In the genomic region with DNA sequence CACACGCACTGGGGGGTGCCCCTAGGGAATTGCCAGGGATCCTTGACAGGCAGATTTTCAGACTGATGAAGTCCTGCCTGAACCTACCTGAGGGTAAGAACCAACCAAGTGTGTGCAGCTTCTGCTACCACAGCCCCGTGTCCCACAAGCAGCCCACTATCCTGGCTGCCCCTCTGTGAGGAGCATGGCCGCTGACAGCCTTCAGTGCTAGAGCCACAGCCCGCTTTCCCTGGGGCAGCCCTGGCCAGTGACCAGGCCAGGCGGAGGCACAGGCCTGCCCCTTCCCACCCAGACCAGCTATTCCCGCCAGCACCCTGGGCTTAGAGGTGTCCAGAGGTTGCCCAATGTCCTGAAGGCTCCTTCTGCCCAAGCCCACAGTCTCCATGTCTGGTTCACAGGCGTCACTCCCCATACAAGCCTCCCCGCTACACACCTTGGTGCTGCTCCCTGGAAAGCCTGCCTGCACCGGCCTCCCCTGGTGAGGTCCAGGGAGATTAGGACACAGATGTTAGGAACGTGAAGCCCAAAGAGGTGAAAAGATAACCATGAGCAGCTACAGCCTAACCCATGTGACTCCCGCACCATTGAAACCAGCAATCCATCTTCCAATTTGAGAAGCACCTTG, we compare ENCODE assay signal across 24 cellular contexts.
DNase-seq lines count a peak whose midpoint lies in the region; ATAC-seq and TF ChIP-seq lines count a peak whose summit lies in the region.
"Had no signal": no experiment of that assay in that cellular context is flagged by ENCODE, and none has a peak within 500 bp of the region (broad histone marks: within the 10 kb centered on the region; RNA-seq: fewer than 3 reads in every experiment).

No MANE protein-coding gene starts in this region.

- H3F3A ChIP-seq in PC-9 (ENCODE audit: insufficient read depth, low read depth): peaks cover 5% of the 10 kb centered on the region; the same call in 1 of the 2 replicates

- CTCF ChIA-PET in IMR-90 (lab: Yijun Ruan, JAX): no interaction called here
- CTCF ChIA-PET in PC-9 (lab: Charles Lee): interaction anchor here (0.6 kb wide), 1 partner anchor 740 kb away, joined by 3 read pairs; no protein-coding TSS in a partner anchor

- no peak for DNase-seq in IMR-90
- no peak for DNase-seq in mesenchymal stem cell
- peak; percentile 59 for DNase-seq in spleen
- no peak for DNase-seq in hepatic stellate cell (ENCODE audit: low spot score)
- no peak for DNase-seq in central memory CD4-positive, alpha-beta T cell
- DNase-seq in PC-9: no peak
- DNase-seq: DMS 273 treated with DMSO at 0.1 percent for 48 hours, DMS79, EL, GDM1, NCI-H1048, NCI-H1694, NCI-H2029 treated with DMSO at 0.1 percent for 48 hours, NCI-H446 treated with DMSO at 0.1 percent for 48 hours, NCI-H526, NCI-H82, SK-N-SH had no signal

- no peak overlapping the region; the same call in 1 of the 2 replicates for H3K4ac ChIP-seq in IMR-90 (ENCODE audit: low read depth, low read length)
- H3K4ac ChIP-seq in mesenchymal stem cell (ENCODE audit: low read depth in 1 of 2, low read length in 2 of 2): no peak overlapping the region

- no peak overlapping the region for H2AK5ac ChIP-seq in IMR-90 (ENCODE audit: low read depth, low read length)
- peak overlapping the region; percentile 22 for H2AK5ac ChIP-seq in mesenchymal stem cell (ENCODE audit: low read length, severe bottlenecking)

- H3K79me1 ChIP-seq in IMR-90 (ENCODE audit: low read depth in 1 of 2, low read length in 2 of 2): no peaks in the 10 kb centered on the region
- no peaks in the 10 kb centered on the region for H3K79me1 ChIP-seq in mesenchymal stem cell (replicated peaks; ENCODE audit: low read length, poor library complexity, severe bottlenecking)

- no peak for TF ChIP-seq RAD21 in IMR-90 (IDR thresholded peaks at IDR 0.05; ENCODE audit: low read length)

- H3K4me1 ChIP-seq in IMR-90 (ENCODE audit: control insufficient read depth, insufficient read depth, low read length) (peaks cover 17% of the 10 kb centered on the region), mesenchymal stem cell (ENCODE audit: control insufficient read depth, insufficient read depth, low read depth, low read length) (peaks cover 23% of the 10 kb centered on the region), spleen (no peaks in the 10 kb centered on the region), PC-9 (replicated peaks; ENCODE audit: insufficient read depth) (peaks cover 23% of the 10 kb centered on the region)
- H3K4me1 ChIP-seq: HAP-1 had no signal

- H2AK9ac ChIP-seq in IMR-90 (replicated peaks; ENCODE audit: low read depth, low read length, poor library complexity): peak overlapping the region; percentile 7

- 0 out of 2 replicates have a peak overlapping the region, but pooled peaks have one; percentile 8 for H2BK20ac ChIP-seq in IMR-90 (ENCODE audit: low read depth, low read length)

- H4K20me1 ChIP-seq in IMR-90 (ENCODE audit: insufficient read depth, low read length): no peaks in the 10 kb centered on the region; the same call in 1 of the 2 replicates
- no peaks in the 10 kb centered on the region for H4K20me1 ChIP-seq in PC-9 (ENCODE audit: insufficient read depth)

- 90% methylated on average over 2 of the region's 11 CpGs; no CpG with 5 or more reads in 1 of the 2 experiments for WGBS in IMR-90 (ENCODE audit: extremely low coverage in 2 of 2, insufficient read length in 1 of 2), 2 experiments
- WGBS in mesenchymal stem cell: 94% methylated on average over 11 of the region's 11 CpGs
- 86 to 92% (median 91%) methylated on average over 4 to 11 of the region's 11 CpGs for WGBS in spleen, 5 donors

- no peak overlapping the region for H3K56ac ChIP-seq in IMR-90 (ENCODE audit: extremely low read depth, insufficient read depth, low read length)

- H3K27me3 ChIP-seq in IMR-90 (ENCODE audit: control insufficient read depth, insufficient read depth, low read length) (0 out of 2 replicates have a peak, but pooled peaks cover 2% of the 10 kb centered on the region), mesenchymal stem cell (ENCODE audit: control insufficient read depth in 1 of 2, insufficient read depth in 1 of 2, low read length in 2 of 2) (no peaks in the 10 kb centered on the region), spleen (replicated peaks in 1 of 7) (no peaks in the 10 kb centered on the region), PC-9 (ENCODE audit: insufficient read depth, low read depth) (no peaks in the 10 kb centered on the region)

- dilution Hi-C loops in IMR-90 (cut with HindIII; ENCODE audit: low sequenced_read_pairs, unreplicated experiment): no loop called here

- H3K9me3 ChIP-seq in IMR-90 (ENCODE audit: control insufficient read depth, insufficient read depth, low read length): no peaks in the 10 kb centered on the region
- no peaks in the 10 kb centered on the region for H3K9me3 ChIP-seq in mesenchymal stem cell (ENCODE audit: control insufficient read depth, low read length)
- no peaks in the 10 kb centered on the region for H3K9me3 ChIP-seq in spleen
- no peaks in the 10 kb centered on the region for H3K9me3 ChIP-seq in PC-9 (ENCODE audit: insufficient read depth, low read depth)
- H3K9me3 ChIP-seq: HAP-1, SK-N-SH had no signal

- no peak overlapping the region for H4K8ac ChIP-seq in IMR-90 (ENCODE audit: low read depth in 2 of 2, low read length in 2 of 2)
- H4K8ac ChIP-seq in mesenchymal stem cell (ENCODE audit: low read length): no peak overlapping the region

- TF ChIP-seq CTCF in IMR-90 (conservative IDR thresholded peaks at IDR 0.05; ENCODE audit: low read depth, low read length) (no peak), VCaP (conservative IDR thresholded peaks at IDR 0.05) (no peak), spleen (IDR thresholded peaks at IDR 0.05 in 8 of 11, conservative IDR thresholded peaks at IDR 0.05 in 3 of 11) (no peak), PC-9 (conservative IDR thresholded peaks at IDR 0.05) (no peak)

- peak overlapping the region; percentile 6; the same call in 1 of the 2 replicates for H2BK120ac ChIP-seq in IMR-90 (ENCODE audit: low read depth, low read length)
- no peak overlapping the region for H2BK120ac ChIP-seq in mesenchymal stem cell (ENCODE audit: low read depth, low read length)

- intact Hi-C loops in IMR-90 (cut with micrococcal nuclease): no loop called here
- intact Hi-C loops in spleen (cut with DNase I; ENCODE audit: low total_unique reads): no loop called here
- intact Hi-C loops in PC-9 (cut with micrococcal nuclease; ENCODE audit: unreplicated experiment): no loop called here

- TF ChIP-seq POLR2A in IMR-90 (IDR thresholded peaks at IDR 0.05; ENCODE audit: low read depth, low read length): no peak
- TF ChIP-seq POLR2A in spleen (IDR thresholded peaks at IDR 0.05): no peak

- H3K36me3 ChIP-seq in IMR-90 (ENCODE audit: control insufficient read depth, insufficient read depth, low read length) (no peaks in the 10 kb centered on the region), mesenchymal stem cell (ENCODE audit: control insufficient read depth in 1 of 2, insufficient read depth in 2 of 2, low read depth in 1 of 2, low read length in 2 of 2) (no peaks in the 10 kb centered on the region), spleen (no peaks in the 10 kb centered on the region), PC-9 (ENCODE audit: low read depth) (no peaks in the 10 kb centered on the region)
- H3K36me3 ChIP-seq: HAP-1 had no signal

- H3K4me3 ChIP-seq in IMR-90 (ENCODE audit: insufficient read depth, low read depth, low read length) (no peak overlapping the region), mesenchymal stem cell (ENCODE audit: insufficient read depth in 1 of 2, low read depth in 1 of 2, low read length in 2 of 2) (no peak overlapping the region), spleen (no peak overlapping the region), PC-9 (no peak overlapping the region)
- H3K4me3 ChIP-seq: GM12878, GM23338, HAP-1 had no signal

- no peak overlapping the region for H2BK12ac ChIP-seq in mesenchymal stem cell (ENCODE audit: low read length in 2 of 2)

- H2BK15ac ChIP-seq in IMR-90 (ENCODE audit: low read depth, low read length): no peak overlapping the region
- no peak overlapping the region for H2BK15ac ChIP-seq in mesenchymal stem cell (ENCODE audit: low read depth, poor library complexity, severe bottlenecking)

- no peak overlapping the region for H3K23ac ChIP-seq in IMR-90 (ENCODE audit: low read depth, low read length)
- no peak overlapping the region for H3K23ac ChIP-seq in mesenchymal stem cell (ENCODE audit: low read length in 2 of 2)

- in situ Hi-C loops in IMR-90 (cut with MboI; ENCODE audit: low sequenced_read_pairs): no loop called here

- no TSS peak for BruUV-seq in IMR-90 (replicated peaks; lab: Mats Ljungman, UMichigan)
- BruUV-seq in PC-9 (replicated peaks; lab: Mats Ljungman, UMichigan): no TSS peak

- H3K9me2 ChIP-seq in PC-9 (ENCODE audit: insufficient read depth): no peaks in the 10 kb centered on the region
- H3K9me2 ChIP-seq: SK-N-SH had no signal

- H3K4me2 ChIP-seq in IMR-90 (ENCODE audit: low read depth, low read length) (no peak overlapping the region), mesenchymal stem cell (ENCODE audit: low read length, poor library complexity, severe bottlenecking) (no peak overlapping the region), PC-9 (no peak overlapping the region)
- H3K4me2 ChIP-seq: GM23338, SK-N-SH had no signal

- no peaks in the 10 kb centered on the region for H3K79me2 ChIP-seq in PC-9 (ENCODE audit: low read depth)

- no peak overlapping the region for H3K14ac ChIP-seq in IMR-90 (replicated peaks; ENCODE audit: low read depth, low read length)
- H3K14ac ChIP-seq in mesenchymal stem cell (ENCODE audit: low read length in 2 of 2): no peak overlapping the region

- H2AFZ ChIP-seq in IMR-90 (replicated peaks; ENCODE audit: low read length, poor library complexity) (no peak overlapping the region), mesenchymal stem cell (ENCODE audit: low read depth, low read length) (no peak overlapping the region), PC-9 (no peak overlapping the region)
- H2AFZ ChIP-seq: GM23338 had no signal

- H3K27ac ChIP-seq in IMR-90 (ENCODE audit: insufficient read depth, low read length) (no peak overlapping the region), VCaP (peak overlapping the region; percentile 82), mesenchymal stem cell (ENCODE audit: low read length, poor library complexity, severe bottlenecking) (no peak overlapping the region), spleen (no peak overlapping the region), PC-9 (no peak overlapping the region)
- H3K27ac ChIP-seq: HL-60, RWPE1 had no signal

- no peak for ATAC-seq in IMR-90 (ENCODE audit: low read depth)
- ATAC-seq: GM12878, GM23338, Panc1 had no signal

- H3K9ac ChIP-seq in IMR-90 (ENCODE audit: low read depth, low read length): no peak overlapping the region
- no peak overlapping the region for H3K9ac ChIP-seq in mesenchymal stem cell (ENCODE audit: low read length)
- H3K9ac ChIP-seq: SK-N-SH had no signal

- H4K91ac ChIP-seq in IMR-90 (ENCODE audit: insufficient read depth, low read depth, low read length): no peak overlapping the region
- H4K91ac ChIP-seq in mesenchymal stem cell (ENCODE audit: low read length): no peak overlapping the region

- H3K18ac ChIP-seq in IMR-90 (ENCODE audit: low read depth, low read length) (no peak overlapping the region), mesenchymal stem cell (ENCODE audit: low read depth in 1 of 2, low read length in 2 of 2) (no peak overlapping the region)

- POLR2A ChIA-PET in IMR-90 (lab: Charles Lee; ENCODE audit: unreplicated experiment) (no interaction called here), PC-9 (lab: Charles Lee; ENCODE audit: unreplicated experiment) (no interaction called here)

- H4K5ac ChIP-seq in IMR-90 (ENCODE audit: low read depth, low read length): no peak overlapping the region

- H2BK5ac ChIP-seq in IMR-90 (ENCODE audit: low read depth, low read length, poor library complexity, severe bottlenecking): no peak overlapping the region
- H2BK5ac ChIP-seq in mesenchymal stem cell (ENCODE audit: low read depth, low read length, poor library complexity, severe bottlenecking): no peak overlapping the region

- peaks cover 13% of the 10 kb centered on the region for H3K9me1 ChIP-seq in IMR-90 (ENCODE audit: insufficient read depth, low read length)
